9 cellular contexts compared by ENCODE assay signal in genomic region chr7:105652359-105652993, GRCh38.
DNase-seq lines count a peak whose midpoint lies in the region; ATAC-seq, FAIRE-seq and TF ChIP-seq lines count a peak whose summit lies in the region.
"Had no signal": no experiment of that assay in that cellular context is flagged by ENCODE, and none has a peak within 500 bp of the region (broad histone marks: within the 10 kb centered on the region; RNA-seq: fewer than 3 reads in every experiment).

No MANE protein-coding gene starts in this region.

- ATAC-seq in GM21390 (IDR thresholded peaks at IDR 0.05; ENCODE audit: unreplicated experiment): peak; percentile 80

- WGBS in tibial nerve, 2 donors: 31 to 36% methylated on average over 8 of the region's 8 CpGs

- TF ChIP-seq POLR2A in tibial nerve (IDR thresholded peaks at IDR 0.05): no peak

- TF ChIP-seq CTCF in D721Med (IDR thresholded peaks at IDR 0.05; ENCODE audit: insufficient read depth, missing control alignments) (peak; percentile 88), fibroblast of villous mesenchyme (IDR thresholded peaks at IDR 0.05; ENCODE audit: insufficient read depth, low read depth, low read length) (peak; percentile 94), osteoblast (IDR thresholded peaks at IDR 0.05; ENCODE audit: extremely low read depth, low read depth, low read length) (peak; percentile 85), tibial nerve (IDR thresholded peaks at IDR 0.05) (peak; percentile 77 to 92 (median 90))

- H3K36me3 ChIP-seq in osteoblast (ENCODE audit: insufficient read depth, low read length) (no peaks in the 10 kb centered on the region), tibial nerve (peaks cover 0 to 14% (median 0%) of the 10 kb centered on the region in 3 donors)

- H3K4me3 ChIP-seq in fibroblast of villous mesenchyme (ENCODE audit: low read depth, low read length) (no peak overlapping the region), osteoblast (ENCODE audit: insufficient read depth, low read length) (no peak overlapping the region), tibial nerve (no peak overlapping the region)

- H3K27ac ChIP-seq in osteoblast (ENCODE audit: low read depth, low read length): no peak overlapping the region
- H3K27ac ChIP-seq in tibial nerve: no peak overlapping the region

- H3K36me3 Mint-ChIP-seq in activated T-helper 1 cell treated with anti-CD3 and anti-CD28 coated beads, Interleukin-12 subunit alpha, Interleukin-12 subunit beta, Interleukin-2, Interleukin-4 antibody, amounts not matched to agents 30 ng/mL and 10 ng/mL and 1 ng/mL, durations not matched to agents 14 hours and 24 hours and 36 hours (ENCODE audit: low read depth): peaks cover 2% of the 10 kb centered on the region

- H3K27me3 ChIP-seq in osteoblast (ENCODE audit: insufficient read depth, low read length): no peaks in the 10 kb centered on the region
- no peaks in the 10 kb centered on the region for H3K27me3 ChIP-seq in tibial nerve

- in situ Hi-C loops in KBM-7 (cut with MboI; ENCODE audit: low pct_unique_long_range_greater_than_20kb, low sequenced_read_pairs): loop anchor here (25.0 kb wide), 1 partner anchor 385 kb away; no protein-coding TSS in a partner anchor

- H4K20me1 ChIP-seq in osteoblast (ENCODE audit: insufficient read depth, low read length): peaks cover 45% of the 10 kb centered on the region

- no peaks in the 10 kb centered on the region for H3K27me3 Mint-ChIP-seq in activated T-helper 1 cell treated with anti-CD3 and anti-CD28 coated beads, Interleukin-12 subunit alpha, Interleukin-12 subunit beta, Interleukin-2, Interleukin-4 antibody, amounts not matched to agents 30 ng/mL and 10 ng/mL and 1 ng/mL, durations not matched to agents 14 hours and 24 hours and 36 hours (ENCODE audit: insufficient read depth)
- H3K27me3 Mint-ChIP-seq: activated naive CD8-positive, alpha-beta T cell had no signal

- TF ChIP-seq EP300 in tibial nerve (IDR thresholded peaks at IDR 0.05): peak in 1 of 2 donors; percentile 28

- no peak overlapping the region for H3K27ac Mint-ChIP-seq in activated T-helper 1 cell treated with anti-CD3 and anti-CD28 coated beads, Interleukin-12 subunit alpha, Interleukin-12 subunit beta, Interleukin-2, Interleukin-4 antibody, amounts not matched to agents 30 ng/mL and 10 ng/mL and 1 ng/mL, durations not matched to agents 14 hours and 24 hours and 36 hours
- H3K27ac Mint-ChIP-seq: activated naive CD8-positive, alpha-beta T cell had no signal

- H3K4me1 Mint-ChIP-seq in activated T-helper 1 cell treated with anti-CD3 and anti-CD28 coated beads, Interleukin-12 subunit alpha, Interleukin-12 subunit beta, Interleukin-2, Interleukin-4 antibody, amounts not matched to agents 30 ng/mL and 10 ng/mL and 1 ng/mL, durations not matched to agents 14 hours and 24 hours and 36 hours (ENCODE audit: low read depth): peaks cover 16% of the 10 kb centered on the region

- H3K4me2 ChIP-seq in osteoblast (ENCODE audit: insufficient read depth, low read length): no peak overlapping the region

- peaks cover 14% of the 10 kb centered on the region for H3K4me1 ChIP-seq in osteoblast (ENCODE audit: insufficient read depth, low read length)
- peaks cover 0 to 55% (median 21%) of the 10 kb centered on the region in 4 donors for H3K4me1 ChIP-seq in tibial nerve

- intact Hi-C loops in activated T-helper 1 cell treated with anti-CD3 and anti-CD28 coated beads, Interleukin-12 subunit alpha, Interleukin-12 subunit beta, Interleukin-2, Interleukin-4 antibody, amounts not matched to agents 30 ng/mL and 10 ng/mL and 1 ng/mL, durations not matched to agents 14 hours and 24 hours and 36 hours (cut with micrococcal nuclease): loop anchor here (1.0 to 10.0 kb wide), 4 partner anchors 110 to 502 kb away; no protein-coding TSS in a partner anchor

- DNase-seq in D721Med (ENCODE audit: insufficient read length, low spot score) (peak; percentile 86), KBM-7 (peak; percentile 57), RKO (ENCODE audit: low spot score) (peak; percentile 85), fibroblast of villous mesenchyme (ENCODE audit: low read depth) (peak; percentile 77), osteoblast (ENCODE audit: insufficient read length, low spot score, missing footprints) (peak; percentile 95), tibial nerve (ENCODE audit: low spot score in 2 of 2) (peak; percentile 59 to 78)
- peak; percentile 41 for DNase-seq in activated T-helper 1 cell treated with anti-CD3 and anti-CD28 coated beads, Interleukin-12 subunit alpha, Interleukin-12 subunit beta, Interleukin-2, Interleukin-4 antibody, amounts not matched to agents 30 ng/mL and 10 ng/mL and 1 ng/mL, durations not matched to agents 14 hours and 24 hours and 36 hours (ENCODE audit: low spot score)

- H3K79me2 ChIP-seq in osteoblast (ENCODE audit: insufficient read depth, low read length): no peaks in the 10 kb centered on the region

- no peak for FAIRE-seq in D721Med (lab: Jason Lieb, UNC)

- H3K9me3 Mint-ChIP-seq in activated T-helper 1 cell treated with anti-CD3 and anti-CD28 coated beads, Interleukin-12 subunit alpha, Interleukin-12 subunit beta, Interleukin-2, Interleukin-4 antibody, amounts not matched to agents 30 ng/mL and 10 ng/mL and 1 ng/mL, durations not matched to agents 14 hours and 24 hours and 36 hours: no peaks in the 10 kb centered on the region

- no peak overlapping the region for H3K4me3 Mint-ChIP-seq in activated T-helper 1 cell treated with anti-CD3 and anti-CD28 coated beads, Interleukin-12 subunit alpha, Interleukin-12 subunit beta, Interleukin-2, Interleukin-4 antibody, amounts not matched to agents 30 ng/mL and 10 ng/mL and 1 ng/mL, durations not matched to agents 14 hours and 24 hours and 36 hours
- H3K4me3 Mint-ChIP-seq: activated naive CD8-positive, alpha-beta T cell had no signal

- no peaks in the 10 kb centered on the region for H3K9me3 ChIP-seq in osteoblast (ENCODE audit: low read depth, low read length)
- H3K9me3 ChIP-seq in tibial nerve: no peaks in the 10 kb centered on the region

- H2AFZ ChIP-seq in osteoblast (ENCODE audit: low read length): no peak overlapping the region

Comparison
In these comparisons a context has a peak if more than half of its experiments do, and no peak if none do; other contexts are left out.
1. DNase-seq: peak in every context shown above with its lines; median percentile 95 in osteoblast; 86 in D721Med; 85 in RKO; 77 in fibroblast of villous mesenchyme; 68 in tibial nerve; 57 in KBM-7; 41 in activated T-helper 1 cell treated with anti-CD3 and anti-CD28 coated beads, Interleukin-12 subunit alpha, Interleukin-12 subunit beta, Interleukin-2, Interleukin-4 antibody, amounts not matched to agents 30 ng/mL and 10 ng/mL and 1 ng/mL, durations not matched to agents 14 hours and 24 hours and 36 hours.